1 cellular context compared by ENCODE assay signal in genomic region chr2:237130562-237131421, GRCh38.
TF ChIP-seq lines count a peak whose summit lies in the region.

No MANE protein-coding gene starts in this region.

TF ChIP-seq in HepG2, 621 proteins besides CTCF, POLR2A, EP300 and RAD21:
- no peak for TF ChIP-seq RBM39 (IDR thresholded peaks at IDR 0.05; ENCODE audit: low read depth, low read length, poor library complexity, severe bottlenecking)
- TF ChIP-seq NONO (IDR thresholded peaks at IDR 0.05) = no peak
- 0 out of 2 replicates have a peak, but pooled peaks have one; percentile 15 for TF ChIP-seq NONO (CRISPR knock-in tag; conservative IDR thresholded peaks at IDR 0.05)
- TF ChIP-seq ZNF577 (CRISPR knock-in tag; IDR thresholded peaks at IDR 0.05; ENCODE audit: borderline replicate concordance, low read depth) = no peak
- TF ChIP-seq TRIM22 (IDR thresholded peaks at IDR 0.05) = 0 out of 2 replicates have a peak, but pooled peaks have one; percentile 15
- TF ChIP-seq MNT (IDR thresholded peaks at IDR 0.05) = peak; percentile 98
- no peak for TF ChIP-seq MED8 (CRISPR knock-in tag; IDR thresholded peaks at IDR 0.05; ENCODE audit: insufficient replicate concordance)
- no peak for TF ChIP-seq TEAD3 (CRISPR knock-in tag; optimal IDR thresholded peaks at IDR 0.05; ENCODE audit: borderline replicate concordance)
- peak; percentile 33; the same call in 1 of the 2 replicates for TF ChIP-seq HOXA9 (CRISPR knock-in tag; IDR thresholded peaks at IDR 0.05; ENCODE audit: borderline replicate concordance)
- no peak for TF ChIP-seq USF2 (IDR thresholded peaks at IDR 0.05; ENCODE audit: low read depth, low read length)
- no peak for TF ChIP-seq USF2 (CRISPR knock-in tag; IDR thresholded peaks at IDR 0.05; ENCODE audit: borderline replicate concordance)
- no peak for TF ChIP-seq STAT6 (CRISPR knock-in tag; IDR thresholded peaks at IDR 0.05; ENCODE audit: borderline replicate concordance)
- no peak for TF ChIP-seq ZSCAN5A (CRISPR knock-in tag; IDR thresholded peaks at IDR 0.05; ENCODE audit: borderline replicate concordance)
- TF ChIP-seq ZSCAN22 (CRISPR knock-in tag; IDR thresholded peaks at IDR 0.05) = no peak
- no peak for TF ChIP-seq ZNF75D (CRISPR knock-in tag; IDR thresholded peaks at IDR 0.05; ENCODE audit: borderline replicate concordance)
- no peak for TF ChIP-seq EEA1 (CRISPR knock-in tag; IDR thresholded peaks at IDR 0.05; ENCODE audit: borderline replicate concordance)
- TF ChIP-seq ZNF44 (CRISPR knock-in tag; IDR thresholded peaks at IDR 0.05) = no peak
- no peak for TF ChIP-seq TFDP2 (CRISPR knock-in tag; IDR thresholded peaks at IDR 0.05)
- TF ChIP-seq ZNF121 (CRISPR knock-in tag; IDR thresholded peaks at IDR 0.05) = no peak
- no peak for TF ChIP-seq ZMYM2 (CRISPR knock-in tag; IDR thresholded peaks at IDR 0.05)
- TF ChIP-seq ZNF782 (CRISPR knock-in tag; IDR thresholded peaks at IDR 0.05; ENCODE audit: borderline replicate concordance) = no peak
- 0 out of 2 replicates have a peak, but pooled peaks have one; percentile 27 for TF ChIP-seq LCORL (IDR thresholded peaks at IDR 0.05)
- TF ChIP-seq LCORL (CRISPR knock-in tag; IDR thresholded peaks at IDR 0.05) = no peak
- TF ChIP-seq CBX1 (IDR thresholded peaks at IDR 0.05; ENCODE audit: low read depth) = no peak
- no peak for TF ChIP-seq ZNF784 (CRISPR knock-in tag; IDR thresholded peaks at IDR 0.05; ENCODE audit: borderline replicate concordance)
- TF ChIP-seq ZNF749 (CRISPR knock-in tag; IDR thresholded peaks at IDR 0.05; ENCODE audit: borderline replicate concordance) = no peak
- TF ChIP-seq ARHGAP35 (CRISPR knock-in tag; IDR thresholded peaks at IDR 0.05; ENCODE audit: borderline replicate concordance) = no peak
